39 cellular contexts compared by ENCODE assay signal in genomic region chr5:61139931-61140330, GRCh38.
"Had no signal": no experiment of that assay in that cellular context is flagged by ENCODE, and none has a peak within 500 bp of the region (broad histone marks: within the 10 kb centered on the region; RNA-seq: fewer than 3 reads in every experiment).

No MANE protein-coding gene starts in this region.

- FAIRE-seq: astrocyte, TTC549 had no signal

- H3K9me3 ChIP-seq: adrenal gland, body of pancreas, breast epithelium had no signal

- H3K4me3 Mint-ChIP-seq: activated B cell treated with CpG ODN at 0.5 μM for 24 hours; activated CD4-positive, alpha-beta memory T cell treated with anti-CD3 and anti-CD28 coated beads for 36 hours; activated CD4-positive, alpha-beta T cell treated with anti-CD3 and anti-CD28 coated beads, Interleukin-2, amount 10 ng/mL, durations not matched to agents 24 days and 14 days; activated CD8-positive, alpha-beta T cell treated with anti-CD3 and anti-CD28 coated beads for 36 hours; activated naive CD4-positive, alpha-beta T cell treated with anti-CD3 and anti-CD28 coated beads for 36 hours; activated naive CD8-positive, alpha-beta T cell treated with anti-CD3 and anti-CD28 coated beads for 36 hours; activated T-cell treated with anti-CD3 and anti-CD28 coated beads, Interleukin-2, amount 50 U/mL, for 4 hours; activated T-cell treated with anti-CD3 and anti-CD28 coated beads, Interleukin-2, amount 50 U/mL, for 72 hours; activated T-helper 1 cell treated with anti-CD3 and anti-CD28 coated beads, Interleukin-12 subunit alpha, Interleukin-12 subunit beta, Interleukin-2, Interleukin-4 antibody, amounts not matched to agents 30 ng/mL and 10 ng/mL and 1 ng/mL, durations not matched to agents 14 hours and 24 hours and 36 hours; activated T-helper 17 cell treated with anti-CD3 and anti-CD28 coated beads, Interleukin-2, amount 50 U/mL, for 72 hours; central memory CD8-positive, alpha-beta T cell; T-helper 1 cell treated with Interleukin-12 subunit alpha and Interleukin-12 subunit beta and Interleukin-4 antibody, amounts not matched to agents 30 μg/mL and 1 μg/mL, for 36 hours; T-helper 2 cell treated with Interferon-gamma antibody and Interleukin-4, amounts not matched to agents 5 μg/mL and 100 μg/mL, for 36 hours had no signal

- H3K4me1 ChIP-seq: adrenal gland, body of pancreas, breast epithelium had no signal

- H3K36me3 ChIP-seq: adrenal gland, brain microvascular endothelial cell, breast epithelium, cardiac muscle cell had no signal

- ATAC-seq: activated CD8-positive, alpha-beta T cell treated with anti-CD3 and anti-CD28 coated beads for 36 hours; activated naive CD4-positive, alpha-beta T cell treated with anti-CD3 and anti-CD28 coated beads, Interleukin-2, amount 50 U/mL, for 72 hours; activated T-cell treated with anti-CD3 and anti-CD28 coated beads, Interleukin-2, amount 50 U/mL, for 4 hours; activated T-helper 17 cell treated with anti-CD3 and anti-CD28 coated beads, Interleukin-2, amount 50 U/mL, for 72 hours; body of pancreas had no signal

- H3K9me3 Mint-ChIP-seq: activated B cell treated with CpG ODN at 0.5 μM for 24 hours; activated CD4-positive, alpha-beta memory T cell treated with anti-CD3 and anti-CD28 coated beads for 36 hours; activated CD4-positive, alpha-beta T cell treated with anti-CD3 and anti-CD28 coated beads, Interleukin-2, amount 10 ng/mL, durations not matched to agents 24 days and 14 days; activated CD8-positive, alpha-beta T cell treated with anti-CD3 and anti-CD28 coated beads for 36 hours; activated naive CD4-positive, alpha-beta T cell treated with anti-CD3 and anti-CD28 coated beads for 36 hours; activated naive CD4-positive, alpha-beta T cell treated with anti-CD3 and anti-CD28 coated beads, Interleukin-2, amount 50 U/mL, for 72 hours; activated naive CD8-positive, alpha-beta T cell treated with anti-CD3 and anti-CD28 coated beads for 36 hours; activated T-cell treated with anti-CD3 and anti-CD28 coated beads, Interleukin-2, amount 50 U/mL, for 4 hours; activated T-cell treated with anti-CD3 and anti-CD28 coated beads, Interleukin-2, amount 50 U/mL, for 72 hours; activated T-helper 1 cell treated with anti-CD3 and anti-CD28 coated beads, Interleukin-12 subunit alpha, Interleukin-12 subunit beta, Interleukin-2, Interleukin-4 antibody, amounts not matched to agents 30 ng/mL and 10 ng/mL and 1 ng/mL, durations not matched to agents 14 hours and 24 hours and 36 hours; activated T-helper 17 cell treated with anti-CD3 and anti-CD28 coated beads, Interleukin-2, amount 50 U/mL, for 72 hours; central memory CD8-positive, alpha-beta T cell; T-helper 1 cell treated with Interleukin-12 subunit alpha and Interleukin-12 subunit beta and Interleukin-4 antibody, amounts not matched to agents 30 μg/mL and 1 μg/mL, for 36 hours; T-helper 2 cell treated with Interferon-gamma antibody and Interleukin-4, amounts not matched to agents 5 μg/mL and 100 μg/mL, for 36 hours had no signal

- H3K27me3 ChIP-seq: adrenal gland, body of pancreas, brain microvascular endothelial cell, breast epithelium, cardiac muscle cell had no signal

- H3K27me3 Mint-ChIP-seq: activated B cell treated with CpG ODN at 0.5 μM for 24 hours; activated CD4-positive, alpha-beta memory T cell treated with anti-CD3 and anti-CD28 coated beads for 36 hours; activated CD4-positive, alpha-beta T cell treated with anti-CD3 and anti-CD28 coated beads, Interleukin-2, amount 10 ng/mL, durations not matched to agents 24 days and 14 days; activated CD8-positive, alpha-beta T cell treated with anti-CD3 and anti-CD28 coated beads for 36 hours; activated naive CD8-positive, alpha-beta T cell treated with anti-CD3 and anti-CD28 coated beads for 36 hours; activated T-helper 17 cell treated with anti-CD3 and anti-CD28 coated beads, Interleukin-2, amount 50 U/mL, for 72 hours; central memory CD8-positive, alpha-beta T cell had no signal

- H3K27ac Mint-ChIP-seq: activated B cell treated with CpG ODN at 0.5 μM for 24 hours; activated CD4-positive, alpha-beta memory T cell treated with anti-CD3 and anti-CD28 coated beads for 36 hours; activated CD4-positive, alpha-beta T cell treated with anti-CD3 and anti-CD28 coated beads, Interleukin-2, amount 10 ng/mL, durations not matched to agents 24 days and 14 days; activated CD8-positive, alpha-beta T cell treated with anti-CD3 and anti-CD28 coated beads for 36 hours; activated naive CD4-positive, alpha-beta T cell treated with anti-CD3 and anti-CD28 coated beads for 36 hours; activated naive CD4-positive, alpha-beta T cell treated with anti-CD3 and anti-CD28 coated beads, Interleukin-2, amount 50 U/mL, for 72 hours; activated naive CD8-positive, alpha-beta T cell treated with anti-CD3 and anti-CD28 coated beads for 36 hours; activated T-cell treated with anti-CD3 and anti-CD28 coated beads, Interleukin-2, amount 50 U/mL, for 72 hours; activated T-helper 1 cell treated with anti-CD3 and anti-CD28 coated beads, Interleukin-12 subunit alpha, Interleukin-12 subunit beta, Interleukin-2, Interleukin-4 antibody, amounts not matched to agents 30 ng/mL and 10 ng/mL and 1 ng/mL, durations not matched to agents 14 hours and 24 hours and 36 hours; activated T-helper 17 cell treated with anti-CD3 and anti-CD28 coated beads, Interleukin-2, amount 50 U/mL, for 72 hours; T-helper 1 cell treated with Interleukin-12 subunit alpha and Interleukin-12 subunit beta and Interleukin-4 antibody, amounts not matched to agents 30 μg/mL and 1 μg/mL, for 36 hours; T-helper 2 cell treated with Interferon-gamma antibody and Interleukin-4, amounts not matched to agents 5 μg/mL and 100 μg/mL, for 36 hours had no signal

- H3K27ac ChIP-seq: adrenal gland, body of pancreas, brain microvascular endothelial cell, breast epithelium, cardiac muscle cell, VCaP had no signal

- H3K36me3 Mint-ChIP-seq: activated CD4-positive, alpha-beta memory T cell treated with anti-CD3 and anti-CD28 coated beads for 36 hours; activated naive CD4-positive, alpha-beta T cell treated with anti-CD3 and anti-CD28 coated beads, Interleukin-2, amount 50 U/mL, for 72 hours had no signal

- H3K4me3 ChIP-seq: adrenal gland, body of pancreas, breast epithelium, cardiac muscle cell had no signal

- H3K4me1 Mint-ChIP-seq: activated B cell treated with CpG ODN at 0.5 μM for 24 hours; activated CD4-positive, alpha-beta T cell treated with anti-CD3 and anti-CD28 coated beads, Interleukin-2, amount 10 ng/mL, durations not matched to agents 24 days and 14 days; activated naive CD8-positive, alpha-beta T cell treated with anti-CD3 and anti-CD28 coated beads for 36 hours; activated T-helper 17 cell treated with anti-CD3 and anti-CD28 coated beads, Interleukin-2, amount 50 U/mL, for 72 hours; central memory CD8-positive, alpha-beta T cell had no signal

- DNase-seq: activated B cell treated with CpG ODN at 0.5 μM for 24 hours; activated CD4-positive, alpha-beta memory T cell treated with anti-CD3 and anti-CD28 coated beads for 36 hours; activated CD4-positive, alpha-beta T cell treated with anti-CD3 and anti-CD28 coated beads for 4 hours; activated CD4-positive, alpha-beta T cell treated with anti-CD3 and anti-CD28 coated beads, Interleukin-2, amount 10 ng/mL, durations not matched to agents 24 days and 14 days; activated CD4-positive, alpha-beta T cell treated with anti-CD3 and anti-CD28 coated beads, Interleukin-2, amount 50 U/mL, for 1 hour; activated CD4-positive, alpha-beta T cell treated with anti-CD3 and anti-CD28 coated beads, Interleukin-2, amount 50 U/mL, for 4 hours; activated CD4-positive, CD25-positive, alpha-beta regulatory T cell treated with anti-CD3 and anti-CD28 coated beads, Interleukin-2, amount 50 U/mL, for 72 hours; activated CD8-positive, alpha-beta memory T cell treated with anti-CD3 and anti-CD28 coated beads, Interleukin-2, amount 50 U/mL, for 4 hours; activated CD8-positive, alpha-beta T cell treated with anti-CD3 and anti-CD28 coated beads for 36 hours; activated effector memory CD4-positive, alpha-beta T cell treated with anti-CD3 and anti-CD28 coated beads, Interleukin-2, amount 50 U/mL, for 16 hours; activated gamma-delta T cell treated with Interleukin-2 at 50 U/mL for 16 hours; activated naive CD4-positive, alpha-beta T cell; activated naive CD4-positive, alpha-beta T cell treated with anti-CD3 and anti-CD28 coated beads for 36 hours; activated naive CD4-positive, alpha-beta T cell treated with anti-CD3 and anti-CD28 coated beads, Interleukin-2, amount 50 U/mL, for 16 hours; activated naive CD8-positive, alpha-beta T cell treated with anti-CD3 and anti-CD28 coated beads for 36 hours; activated T-cell treated with anti-CD3 and anti-CD28 coated beads for 4 hours; activated T-cell treated with anti-CD3 and anti-CD28 coated beads, Interleukin-2, amount 50 U/mL, for 1 hour; activated T-cell treated with anti-CD3 and anti-CD28 coated beads, Interleukin-2, amount 50 U/mL, for 4 hours; activated T-cell treated with anti-CD3 and anti-CD28 coated beads, Interleukin-2, amount 50 U/mL, for 72 hours; adrenal gland; amniotic stem cell; aorta; body of pancreas; brain microvascular endothelial cell; caudate nucleus; T-helper 1 cell; T-helper 2 cell; T-helper 9 cell had no signal
